ENCODE assay signal across 8 cellular contexts in genomic region chrX:124093222-124093621, GRCh38.
"Had no signal": no experiment of that assay in that cellular context is flagged by ENCODE, and none has a peak within 500 bp of the region (broad histone marks: within the 10 kb centered on the region; RNA-seq: fewer than 3 reads in every experiment).

No MANE protein-coding gene starts in this region.

- H3K4me2 ChIP-seq: GM23338 had no signal

- ATAC-seq: GM23338 had no signal

- H3K9me3 Mint-ChIP-seq: GM23338 had no signal

- H3K4me1 Mint-ChIP-seq: GM23338, H9 had no signal

- H3K4me3 ChIP-seq: GM23338 had no signal

- H3K27ac Mint-ChIP-seq: GM23338, H9 had no signal

- H2AFZ ChIP-seq: GM23338 had no signal

- H3K4me3 Mint-ChIP-seq: GM23338, H9 had no signal

- FAIRE-seq: H1, H54, HTR-8/SVneo had no signal

- DNase-seq: H9, HCEC 1CT, IMR-90, KBM-7 had no signal
